In the genomic region with DNA sequence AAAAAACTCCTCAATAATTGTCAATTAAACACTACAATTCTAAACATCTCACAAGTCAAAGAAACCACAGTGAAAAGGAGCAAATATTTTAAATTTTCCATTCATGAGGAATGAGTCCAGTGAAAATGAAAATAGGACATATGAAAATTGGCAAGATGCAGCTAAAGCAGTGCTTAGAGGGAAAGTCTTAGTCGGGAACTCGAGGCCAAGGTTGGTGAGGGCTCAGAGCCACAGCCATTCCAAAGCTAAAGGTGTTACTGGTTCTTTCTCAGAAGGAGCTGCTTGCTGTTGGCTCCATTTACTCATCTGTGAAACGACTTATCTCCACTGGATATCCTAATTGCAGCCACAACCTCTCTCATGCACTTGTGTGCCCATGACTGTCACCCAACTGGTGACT, we compare ENCODE assay signal across 8 cellular contexts. TPM values are rescaled to one million over a fixed set of nuclear protein-coding genes. Genes with fewer than 3 reads are reported as not detected.
"Had no signal": no experiment of that assay in that cellular context is flagged by ENCODE, and none has a peak within 500 bp of the region (broad histone marks: within the 10 kb centered on the region; RNA-seq: fewer than 3 reads in every experiment).

No MANE protein-coding gene starts in this region.

- H3K4me3 ChIP-seq: K562 had no signal

- FAIRE-seq: HTR-8/SVneo, K562 had no signal

- H3K27ac ChIP-seq: HL-60 had no signal

- ATAC-seq: K562 had no signal

- H3K27ac Mint-ChIP-seq: IgD-negative memory B cell had no signal

- H3K4me3 Mint-ChIP-seq: IgD-negative memory B cell had no signal

- H3K4me1 Mint-ChIP-seq: IgD-negative memory B cell had no signal

- DNase-seq: IMR-90, KBM-7 had no signal

RNA-seq across cellular contexts. Expression of a gene that starts 6.5 kb away (rescaled TPM):
- total RNA-seq: HT-29, HT1080, IMR-90, K562 had no signal
- polyA plus RNA-seq: IgD-negative memory B cell, IMR-90 had no signal
